In the genomic region with DNA sequence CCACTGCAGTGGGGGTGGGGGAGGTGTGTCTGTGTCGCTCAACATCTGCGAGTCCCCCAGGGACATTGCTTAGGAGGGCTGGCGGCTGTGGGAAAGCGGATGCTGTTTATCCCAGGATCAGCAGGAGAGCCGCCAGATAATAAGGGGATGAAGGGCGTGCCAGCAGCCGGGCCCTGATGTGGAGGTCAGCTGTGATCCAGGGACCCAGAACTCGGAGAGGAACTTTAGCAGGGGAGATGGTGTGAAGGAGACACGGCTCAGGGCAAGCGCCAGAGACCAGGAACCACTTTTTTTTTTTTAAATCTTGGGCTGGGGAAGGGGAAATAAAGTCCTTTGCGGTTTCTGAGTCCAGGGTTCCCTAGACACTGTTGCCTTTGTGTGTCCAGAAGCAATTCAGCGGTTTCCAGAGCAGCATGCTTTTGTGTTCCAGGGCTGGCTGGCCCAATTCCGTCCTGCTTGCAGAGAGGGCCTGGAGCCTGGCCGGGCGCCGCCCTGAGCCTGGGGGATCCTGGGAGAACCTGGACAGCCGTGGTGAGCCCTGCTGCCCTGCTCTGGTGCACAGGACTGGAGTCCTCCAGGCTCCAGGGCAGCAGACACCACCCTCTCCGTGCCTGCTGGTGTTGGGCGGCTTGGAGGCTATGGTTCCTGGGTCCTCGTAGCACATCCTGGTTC, we compare ENCODE assay signal across 9 cellular contexts. TPM values are rescaled to one million over a fixed set of nuclear protein-coding genes. Genes with fewer than 3 reads are reported as not detected.
DNase-seq lines count a peak whose midpoint lies in the region; ATAC-seq, FAIRE-seq and TF ChIP-seq lines count a peak whose summit lies in the region.
"Had no signal": no experiment of that assay in that cellular context is flagged by ENCODE, and none has a peak within 500 bp of the region (broad histone marks: within the 10 kb centered on the region; RNA-seq: fewer than 3 reads in every experiment).

A gene with protein sequence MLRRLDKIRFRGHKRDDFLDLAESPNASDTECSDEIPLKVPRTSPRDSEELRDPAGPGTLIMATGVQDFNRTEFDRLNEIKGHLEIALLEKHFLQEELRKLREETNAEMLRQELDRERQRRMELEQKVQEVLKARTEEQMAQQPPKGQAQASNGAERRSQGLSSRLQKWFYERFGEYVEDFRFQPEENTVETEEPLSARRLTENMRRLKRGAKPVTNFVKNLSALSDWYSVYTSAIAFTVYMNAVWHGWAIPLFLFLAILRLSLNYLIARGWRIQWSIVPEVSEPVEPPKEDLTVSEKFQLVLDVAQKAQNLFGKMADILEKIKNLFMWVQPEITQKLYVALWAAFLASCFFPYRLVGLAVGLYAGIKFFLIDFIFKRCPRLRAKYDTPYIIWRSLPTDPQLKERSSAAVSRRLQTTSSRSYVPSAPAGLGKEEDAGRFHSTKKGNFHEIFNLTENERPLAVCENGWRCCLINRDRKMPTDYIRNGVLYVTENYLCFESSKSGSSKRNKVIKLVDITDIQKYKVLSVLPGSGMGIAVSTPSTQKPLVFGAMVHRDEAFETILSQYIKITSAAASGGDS (plus strand): TSS at position 557 of the 672 bp plus-strand sequence. CDS start 6,414 bp downstream, outside the sequence.

- no peak for ATAC-seq in activated CD4-positive, alpha-beta T cell treated with anti-CD3 and anti-CD28 coated beads for 36 hours
- no peak for ATAC-seq in GM18861 (IDR thresholded peaks at IDR 0.05; ENCODE audit: unreplicated experiment)
- no peak for ATAC-seq in HG03460 (IDR thresholded peaks at IDR 0.05; ENCODE audit: unreplicated experiment)

- FAIRE-seq in kidney (lab: Jason Lieb, UNC): no peak

- H3K4me1 ChIP-seq in kidney (ENCODE audit: control insufficient read depth in 1 of 2, insufficient read depth in 1 of 2, low read depth in 1 of 2, low read length in 2 of 2): peaks cover 0 to 17% of the 10 kb centered on the region in 2 donors

- no peak within 1 kb of the TSS for H3K27ac Mint-ChIP-seq in activated CD4-positive, alpha-beta T cell treated with anti-CD3 and anti-CD28 coated beads for 36 hours

- H3K36me3 ChIP-seq in kidney (ENCODE audit: control insufficient read depth in 1 of 2, insufficient read depth in 2 of 2, low read length in 2 of 2): no peaks in the 10 kb centered on the region

- H3K27ac ChIP-seq in kidney (ENCODE audit: low read depth in 2 of 2, low read length in 2 of 2) (no peak within 1 kb of the TSS), substantia nigra (ENCODE audit: low read depth, low read length, poor library complexity, severe bottlenecking) (peak within 1 kb of the TSS; percentile 55)
- H3K27ac ChIP-seq: SK-N-MC had no signal

- no peak within 1 kb of the TSS for H3K4me3 ChIP-seq in kidney (ENCODE audit: low read length in 2 of 2)
- H3K4me3 ChIP-seq: SK-N-MC had no signal

- H3K9me3 Mint-ChIP-seq in activated CD4-positive, alpha-beta T cell treated with anti-CD3 and anti-CD28 coated beads for 36 hours (ENCODE audit: low read depth): no peaks in the 10 kb centered on the region

- no peaks in the 10 kb centered on the region for H3K4me1 Mint-ChIP-seq in activated CD4-positive, alpha-beta T cell treated with anti-CD3 and anti-CD28 coated beads for 36 hours

- H3K27me3 Mint-ChIP-seq in activated CD4-positive, alpha-beta T cell treated with anti-CD3 and anti-CD28 coated beads for 36 hours: no peaks in the 10 kb centered on the region

- H3K4me3 Mint-ChIP-seq in activated CD4-positive, alpha-beta T cell treated with anti-CD3 and anti-CD28 coated beads for 36 hours: no peak within 1 kb of the TSS

- CTCF ChIA-PET in activated CD4-positive, alpha-beta T cell treated with anti-CD3 and anti-CD28 coated beads for 36 hours (lab: Charles Lee): no interaction called here

- POLR2A ChIA-PET in activated CD4-positive, alpha-beta T cell treated with anti-CD3 and anti-CD28 coated beads for 36 hours (lab: Charles Lee): no interaction called here

- no peak within 1 kb of the TSS for H3K9ac ChIP-seq in kidney (ENCODE audit: low read length in 2 of 2)

- DNase-seq in activated CD4-positive, alpha-beta T cell treated with anti-CD3 and anti-CD28 coated beads for 36 hours: no peak
- DNase-seq in activated CD4-positive, alpha-beta T cell treated with anti-CD3 and anti-CD28 coated beads for 1 hour: no peak
- peak in 45 of 56 donors; percentile 21 to 86 (median 62) for DNase-seq in amygdala (lab: John Stamatoyannopoulos, UW)
- no peak for DNase-seq in kidney
- peak in 43 of 49 donors; percentile 18 to 85 (median 63) for DNase-seq in substantia nigra (lab: John Stamatoyannopoulos, UW)
- DNase-seq in activated CD4-positive, CD25-positive, alpha-beta regulatory T cell treated with anti-CD3 and anti-CD28 coated beads, Interleukin-2, amount 50 U/mL, for 72 hours: no peak

- H3K9me3 ChIP-seq in kidney (ENCODE audit: control insufficient read depth in 1 of 2, low read length in 2 of 2): no peaks in the 10 kb centered on the region

- H3K36me3 Mint-ChIP-seq in activated CD4-positive, alpha-beta T cell treated with anti-CD3 and anti-CD28 coated beads for 36 hours (ENCODE audit: low read depth): no peaks in the 10 kb centered on the region

- no peak for TF ChIP-seq CTCF in kidney (IDR thresholded peaks at IDR 0.05; ENCODE audit: borderline replicate concordance, extremely low read depth, insufficient read depth)

- intact Hi-C loops in activated CD4-positive, alpha-beta T cell treated with anti-CD3 and anti-CD28 coated beads for 36 hours (cut with DNase I, micrococcal nuclease): no loop called here
- intact Hi-C loops in kidney (cut with DNase I): no loop called here

RNA-seq across cellular contexts. Expression of the gene that starts here (rescaled TPM):
- total RNA-seq in activated CD4-positive, alpha-beta T cell treated with anti-CD3 and anti-CD28 coated beads for 36 hours: 10 to 100 TPM; 25.7 to 40.7 TPM
- total RNA-seq in kidney: 58.2 TPM
- 12.1 TPM for polyA plus RNA-seq in kidney (ENCODE audit: insufficient read depth, low read depth, low replicate concordance)

Comparison
In these comparisons a context has a peak if more than half of its experiments do, and no peak if none do; other contexts are left out.
1. DNase-seq: peak in amygdala (45 of 56) and substantia nigra (43 of 49); none in activated CD4-positive, alpha-beta T cell treated with anti-CD3 and anti-CD28 coated beads for 36 hours (single experiment), activated CD4-positive, alpha-beta T cell treated with anti-CD3 and anti-CD28 coated beads for 1 hour (single experiment), kidney (single experiment) and activated CD4-positive, CD25-positive, alpha-beta regulatory T cell treated with anti-CD3 and anti-CD28 coated beads, Interleukin-2, amount 50 U/mL, for 72 hours (single experiment).